In the genomic region with DNA sequence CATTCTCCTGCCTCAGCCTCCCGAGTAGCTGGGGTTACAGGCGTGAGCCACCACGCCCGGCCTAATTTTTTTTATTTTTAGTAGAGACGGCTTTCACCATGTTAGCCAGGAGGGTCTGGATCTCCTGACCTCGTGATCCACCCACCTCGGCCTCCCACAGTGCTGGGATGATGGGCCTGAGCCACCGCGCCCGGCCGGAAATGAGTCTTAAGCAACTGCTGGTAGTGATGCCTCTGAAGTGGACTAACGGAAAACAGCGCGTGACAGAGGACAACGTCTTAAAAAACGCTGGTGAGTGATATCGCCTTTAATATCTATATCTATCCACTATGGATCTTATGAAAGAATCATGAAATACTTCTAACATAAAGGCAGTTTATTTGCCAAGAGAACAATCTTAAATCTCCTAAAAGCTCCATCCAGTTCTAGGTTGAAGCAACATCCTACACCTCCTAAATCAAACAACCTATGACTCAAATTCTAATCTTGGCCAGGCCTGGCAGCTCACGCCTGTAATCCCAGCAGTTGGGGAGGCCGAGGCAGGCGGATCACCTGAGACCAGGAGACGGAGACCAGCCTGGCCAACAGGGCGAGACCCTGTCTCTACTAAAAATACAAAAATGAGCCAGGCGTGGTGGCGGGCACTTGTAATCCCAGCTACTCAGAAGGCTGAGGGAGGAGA, we compare ENCODE assay signal across 13 cellular contexts.
A peak's percentile ranks its signal among the peaks of the same experiment; 100 is the strongest.
DNase-seq lines count a peak whose midpoint lies in the region; ATAC-seq and TF ChIP-seq lines count a peak whose summit lies in the region.
"Had no signal": no experiment of that assay in that cellular context is flagged by ENCODE, and none has a peak within 500 bp of the region (broad histone marks: within the 10 kb centered on the region; RNA-seq: fewer than 3 reads in every experiment).

No MANE protein-coding gene starts in this region.

- POLR2A ChIA-PET in RWPE1 (lab: Yijun Ruan, JAX; ENCODE audit: low non-redundant PET) = interaction anchor here (0.6 kb wide), 1 partner anchor 63 kb away, joined by 3 read pairs; no protein-coding TSS in a partner anchor

- CTCF ChIA-PET in RWPE1 (lab: Yijun Ruan, JAX) = interaction anchor here (0.7 kb wide), 1 partner anchor 12 kb away, joined by 3 read pairs; no protein-coding TSS in a partner anchor

- no peak overlapping the region for H3K4me2 ChIP-seq in MM.1S (ENCODE audit: low read depth, low read length)

- ATAC-seq in sciatic nerve (peak; percentile 43), HG03280 (IDR thresholded peaks at IDR 0.05; ENCODE audit: unreplicated experiment) (no peak)
- ATAC-seq: activated CD8-positive, alpha-beta memory T cell treated with anti-CD3 and anti-CD28 coated beads, Interleukin-2, amount 10 ng/mL, durations not matched to agents 7 days and 5 days; activated naive CD8-positive, alpha-beta T cell treated with anti-CD3 and anti-CD28 coated beads, Interleukin-2, amount 50 U/mL, for 24 hours had no signal

- H3K9me3 ChIP-seq in MM.1S (replicated peaks; ENCODE audit: insufficient read depth, low read length) = no peaks in the 10 kb centered on the region

- no peaks in the 10 kb centered on the region for H3K79me2 ChIP-seq in MM.1S (ENCODE audit: low read length)

- no peak overlapping the region for H2AFZ ChIP-seq in MM.1S (ENCODE audit: low read length)

- H3K36me3 ChIP-seq in MM.1S (replicated peaks; ENCODE audit: insufficient read depth, low read length) = no peaks in the 10 kb centered on the region

- peak overlapping the region; percentile 98 for H3K27ac ChIP-seq in RWPE1
- H3K27ac ChIP-seq in MM.1S (ENCODE audit: low read length) = no peak overlapping the region

- H4K20me1 ChIP-seq in MM.1S (ENCODE audit: insufficient read depth, low read length) = no peaks in the 10 kb centered on the region

- no peaks in the 10 kb centered on the region for H3K9me2 ChIP-seq in MM.1S (replicated peaks; ENCODE audit: insufficient read depth, low read length)

- peaks cover 99% of the 10 kb centered on the region for H3K27me3 ChIP-seq in MM.1S (replicated peaks; ENCODE audit: insufficient read depth, low read length)

- intact Hi-C loops in sciatic nerve (cut with DNase I) = no loop called here

- H3F3A ChIP-seq in MM.1S (ENCODE audit: insufficient read depth, low read length) = no peaks in the 10 kb centered on the region

- H3K4me3 ChIP-seq in MM.1S (ENCODE audit: low read length) = no peak overlapping the region

- peak; percentile 54 for DNase-seq in GM03348 (ENCODE audit: low spot score)
- DNase-seq in RWPE1 (ENCODE audit: low spot score) = no peak
- DNase-seq in fibroblast of gingiva (ENCODE audit: low read depth) = peak; percentile 89
- DNase-seq in sciatic nerve (ENCODE audit: low spot score) = no peak
- DNase-seq in medulla oblongata (ENCODE audit: extremely low spot score) = no peak
- no peak for DNase-seq in MM.1S
- no peak for DNase-seq in RPMI8226
- DNase-seq: activated CD8-positive, alpha-beta memory T cell treated with anti-CD3 and anti-CD28 coated beads, Interleukin-2, amount 10 ng/mL, durations not matched to agents 7 days and 5 days; activated naive CD8-positive, alpha-beta T cell treated with anti-CD3 and anti-CD28 coated beads, Interleukin-2, amount 50 U/mL, for 24 hours; CD4-positive, alpha-beta memory T cell; NCI-H1092; NCI-H446 had no signal

- TF ChIP-seq CTCF in RWPE1 (conservative IDR thresholded peaks at IDR 0.05; ENCODE audit: low read depth) = no peak
- no peak for TF ChIP-seq CTCF in MM.1S (IDR thresholded peaks at IDR 0.05; ENCODE audit: low read length)

- no peak overlapping the region for H3K9ac ChIP-seq in MM.1S (ENCODE audit: low read length)

- H3K4me1 ChIP-seq in MM.1S (ENCODE audit: low read length) = no peaks in the 10 kb centered on the region

Comparison
In these comparisons a context has a peak if more than half of its experiments do, and no peak if none do; other contexts are left out.
1. DNase-seq: peak in GM03348 (single experiment) and fibroblast of gingiva (single experiment); none in RWPE1 (single experiment), sciatic nerve (single experiment), medulla oblongata (single experiment), MM.1S (single experiment) and RPMI8226 (single experiment).